22 cellular contexts compared by ENCODE assay signal in genomic region chr1:67955591-67955990, GRCh38.
DNase-seq lines count a peak whose midpoint lies in the region; ATAC-seq, FAIRE-seq and TF ChIP-seq lines count a peak whose summit lies in the region.
"Had no signal": no experiment of that assay in that cellular context is flagged by ENCODE, and none has a peak within 500 bp of the region (broad histone marks: within the 10 kb centered on the region; RNA-seq: fewer than 3 reads in every experiment).

No MANE protein-coding gene starts in this region.

- no peaks in the 10 kb centered on the region for H3K4me1 ChIP-seq in HEK293 (ENCODE audit: control insufficient read depth, insufficient read depth, low read length)
- H3K4me1 ChIP-seq in H1 (replicated peaks in 1 of 4; ENCODE audit: control insufficient read depth in 3 of 4, insufficient read depth in 4 of 4, low read length in 3 of 4) = no peaks in the 10 kb centered on the region
- H3K4me1 ChIP-seq: BLaER1 had no signal

- H4K5ac ChIP-seq in H1 (ENCODE audit: insufficient read length, low read depth, low read length) = no peak overlapping the region

- no peak for TF ChIP-seq POLR2A in H1 (IDR thresholded peaks at IDR 0.05; ENCODE audit: control extremely low read depth in 1 of 2, low read depth in 2 of 2, low read length in 2 of 2)

- H2AK5ac ChIP-seq in H1 (ENCODE audit: low read depth, low read length) = no peak overlapping the region

- no peak for TF ChIP-seq CTCF in HEK293 (tag by site-specific recombination; IDR thresholded peaks at IDR 0.05)
- no peak for TF ChIP-seq CTCF in H1 (IDR thresholded peaks at IDR 0.05; ENCODE audit: control extremely low read depth in 1 of 3, insufficient read depth in 1 of 3, low read depth in 1 of 3, low read length in 3 of 3)
- no peak for TF ChIP-seq CTCF in mesothelial cell of epicardium (IDR thresholded peaks at IDR 0.05; ENCODE audit: unreplicated experiment)

- 87% methylated on average over 2 of the region's 2 CpGs; no CpG with 5 or more reads in 1 of the 2 experiments for WGBS in H1 (ENCODE audit: extremely low coverage in 1 of 2, insufficient coverage in 1 of 2, insufficient read length in 1 of 2, insufficient replicate concordance in 2 of 2, low coverage in 1 of 2, low lambda C conversion rate in 2 of 2, missing lambda C conversion rate in 1 of 2), 2 experiments

- no peaks in the 10 kb centered on the region for H3K9me3 ChIP-seq in HEK293 (ENCODE audit: control insufficient read depth, insufficient read depth, low read depth, low read length)
- no peaks in the 10 kb centered on the region for H3K9me3 ChIP-seq in H1 (ENCODE audit: insufficient read depth in 2 of 2, low read depth in 1 of 2, low read length in 1 of 2)
- H3K9me3 ChIP-seq: A549, BLaER1 had no signal

- H2BK5ac ChIP-seq in H1 (ENCODE audit: low read depth, low read length) = no peak overlapping the region

- DNase-seq in DMS53 (lab: John Stamatoyannopoulos, UW) (peak; percentile 22), DMS53 treated with DMSO at 0.1 percent for 48 hours (lab: John Stamatoyannopoulos, UW; ENCODE audit: unreplicated experiment) (no peak), H1 (ENCODE audit: low read depth in 1 of 2, low spot score in 2 of 2) (no peak), mesothelial cell of epicardium (ENCODE audit: low spot score in 2 of 2, unreplicated experiment in 2 of 2) (no peak), AML-193 (lab: John Stamatoyannopoulos, UW) (no peak), medulla oblongata (ENCODE audit: extremely low spot score) (no peak)
- DNase-seq: CD4-positive, alpha-beta memory T cell; DMS 273 treated with DMSO at 0.1 percent for 48 hours; DMS79; GDM1; HFFc6 had no signal

- no peaks in the 10 kb centered on the region for H3K36me3 Mint-ChIP-seq in mesothelial cell of epicardium
- H3K36me3 Mint-ChIP-seq: CD14-positive monocyte; CD4-positive, alpha-beta memory T cell had no signal

- H3K4me3 Mint-ChIP-seq in mesothelial cell of epicardium = no peak overlapping the region
- H3K4me3 Mint-ChIP-seq: CD14-positive monocyte; CD4-positive, alpha-beta memory T cell; HFFc6 had no signal

- no peak overlapping the region for H2BK120ac ChIP-seq in H1 (replicated peaks; ENCODE audit: low read depth, low read length)

- CTCF ChIA-PET in HEK293 (lab: Yijun Ruan, JAX) (interaction anchor here (1.0 kb wide), 1 partner anchor 34 kb away, joined by 3 read pairs; no protein-coding TSS in a partner anchor), H1 (lab: Charles Lee; ENCODE audit: partially characterized antibody) (interaction anchor here (0.6 to 2.0 kb wide), 3 partner anchors 14 to 400 kb away, joined by 3 to 8 read pairs (median 3); no protein-coding TSS in a partner anchor)

- no peak overlapping the region for H3K4ac ChIP-seq in H1 (replicated peaks; ENCODE audit: insufficient read length, low read depth, low read length)

- no peak overlapping the region for H3K18ac ChIP-seq in H1 (ENCODE audit: extremely low read depth, low read length)

- H2BK20ac ChIP-seq in H1 (ENCODE audit: low read length) = no peak overlapping the region

- H3K14ac ChIP-seq in H1 (ENCODE audit: insufficient read length) = no peak overlapping the region

- H3K27ac ChIP-seq in HEK293 (ENCODE audit: extremely low read depth, low read depth, low read length) (no peak overlapping the region), H1 (ENCODE audit: low read depth, low read length) (no peak overlapping the region)
- H3K27ac ChIP-seq: 22Rv1, BLaER1, GM23248 had no signal

- H3K4me1 Mint-ChIP-seq in mesothelial cell of epicardium = peaks cover 25% of the 10 kb centered on the region
- H3K4me1 Mint-ChIP-seq: CD14-positive monocyte; CD4-positive, alpha-beta memory T cell had no signal

- TF ChIP-seq RAD21 in H1 (IDR thresholded peaks at IDR 0.05 in 1 of 2, conservative IDR thresholded peaks at IDR 0.05 in 1 of 2; ENCODE audit: low read depth in 2 of 2, low read length in 2 of 2) = no peak

- H2AFZ ChIP-seq in H1 (ENCODE audit: low read length) = no peak overlapping the region
- H2AFZ ChIP-seq: GM23248 had no signal

- H3K27me3 ChIP-seq in H1 (replicated peaks in 1 of 4; ENCODE audit: control insufficient read depth in 3 of 4, extremely low read depth in 1 of 4, insufficient read depth in 3 of 4, low read length in 3 of 4) = no peaks in the 10 kb centered on the region
- H3K27me3 ChIP-seq: BLaER1 had no signal

- H3K4me2 ChIP-seq in H1 (ENCODE audit: insufficient read depth in 1 of 2, low read depth in 2 of 2, low read length in 2 of 2) = no peak overlapping the region
- H3K4me2 ChIP-seq: A549, BLaER1 had no signal

- no peak overlapping the region for H4K91ac ChIP-seq in H1 (replicated peaks; ENCODE audit: insufficient read length, low read length)

- H3K23ac ChIP-seq in H1 (ENCODE audit: insufficient read length) = no peak overlapping the region

- H3K36me3 ChIP-seq in HEK293 (ENCODE audit: control insufficient read depth in 2 of 2, insufficient read depth in 1 of 2, low read length in 2 of 2) (no peaks in the 10 kb centered on the region), H1 (ENCODE audit: control insufficient read depth in 2 of 4, insufficient read depth in 4 of 4, low read length in 3 of 4) (no peaks in the 10 kb centered on the region)
- H3K36me3 ChIP-seq: BLaER1 had no signal

- POLR2A ChIA-PET in HEK293 (lab: Yijun Ruan, JAX) = no interaction called here
- POLR2A ChIA-PET in H1 (lab: Charles Lee; ENCODE audit: partially characterized antibody) = no interaction called here

- H3K23me2 ChIP-seq in H1 (ENCODE audit: low read depth, low read length) = no peaks in the 10 kb centered on the region

- no peaks in the 10 kb centered on the region for H3K79me2 ChIP-seq in H1 (ENCODE audit: control insufficient read depth in 1 of 2, insufficient read depth in 2 of 2, low read length in 2 of 2)

- no peak for TF ChIP-seq EP300 in H1 (IDR thresholded peaks at IDR 0.05; ENCODE audit: borderline replicate concordance in 1 of 2, low read depth in 2 of 2, low read length in 2 of 2)

- no peak overlapping the region for H2BK15ac ChIP-seq in H1 (ENCODE audit: low read length)

- H3K9me3 Mint-ChIP-seq in mesothelial cell of epicardium = no peaks in the 10 kb centered on the region
- H3K9me3 Mint-ChIP-seq: HFFc6 had no signal

- H3K56ac ChIP-seq in H1 (replicated peaks; ENCODE audit: insufficient read length, low read depth, low read length) = peak overlapping the region; percentile 2

- peak overlapping the region; percentile 40 for H3K27ac Mint-ChIP-seq in mesothelial cell of epicardium
- H3K27ac Mint-ChIP-seq: CD4-positive, alpha-beta memory T cell; HFFc6 had no signal

- no peak for FAIRE-seq in H1 (lab: Jason Lieb, UNC)
- FAIRE-seq: A549, GM12892, GM18507, H54, HepG2 had no signal

- H2BK12ac ChIP-seq in H1 (ENCODE audit: low read depth, low read length) = no peak overlapping the region

- no peak for ATAC-seq in activated CD4-positive, CD25-positive, alpha-beta regulatory T cell treated with anti-CD3 and anti-CD28 coated beads, Interleukin-2, amount 50 U/mL, for 24 hours
- ATAC-seq: A549, HepG2 had no signal

- H3K79me1 ChIP-seq in H1 (ENCODE audit: low read depth, low read length) = no peaks in the 10 kb centered on the region

- no peak overlapping the region for H4K8ac ChIP-seq in H1 (ENCODE audit: extremely low read depth, insufficient read depth, low read length)

- no peaks in the 10 kb centered on the region for H3K27me3 Mint-ChIP-seq in mesothelial cell of epicardium (ENCODE audit: low read depth)

- no peak overlapping the region for H3K4me3 ChIP-seq in HEK293 (ENCODE audit: low read depth, low read length)
- no peak overlapping the region for H3K4me3 ChIP-seq in H1 (ENCODE audit: extremely low read depth in 1 of 4, insufficient read depth in 2 of 4, low read depth in 3 of 4, low read length in 4 of 4)
- H3K4me3 ChIP-seq: A549, BLaER1, GM23248 had no signal

- H4K20me1 ChIP-seq in H1 (replicated peaks in 1 of 2; ENCODE audit: control insufficient read depth in 1 of 2, insufficient read depth in 2 of 2, low read length in 2 of 2) = no peaks in the 10 kb centered on the region
- H4K20me1 ChIP-seq: BLaER1 had no signal

- no peak overlapping the region for H3K9ac ChIP-seq in H1 (replicated peaks in 1 of 4; ENCODE audit: extremely low read depth in 1 of 4, low read depth in 3 of 4, low read length in 3 of 4)
- H3K9ac ChIP-seq: BLaER1, GM23248 had no signal

TF ChIP-seq in HEK293, 187 proteins besides CTCF, POLR2A, EP300 and RAD21:
- TF ChIP-seq SCRT2 (tag by site-specific recombination; IDR thresholded peaks at IDR 0.05) (no peak), ZFP69B (tag by site-specific recombination; IDR thresholded peaks at IDR 0.05) (no peak), ZNF677 (tag by site-specific recombination; IDR thresholded peaks at IDR 0.05) (0 out of 2 replicates have a peak, but pooled peaks have one; percentile 14)
TF ChIP-seq in HEK293: peak in this region for 1.

TF ChIP-seq in H1, 55 proteins besides CTCF, POLR2A, EP300 and RAD21:
- TF ChIP-seq RFX5 (IDR thresholded peaks at IDR 0.05; ENCODE audit: borderline replicate concordance, low read depth, low read length) (no peak), SIX5 (IDR thresholded peaks at IDR 0.05; ENCODE audit: low read depth, low read length) (no peak), KDM5A (IDR thresholded peaks at IDR 0.05; ENCODE audit: low read length) (no peak), SIN3A (conservative IDR thresholded peaks at IDR 0.05 in 1 of 2, IDR thresholded peaks at IDR 0.05 in 1 of 2; ENCODE audit: low read depth in 1 of 2, low read length in 2 of 2) (no peak), POU5F1 (IDR thresholded peaks at IDR 0.05; ENCODE audit: low read depth, low read length) (no peak), YY1 (IDR thresholded peaks at IDR 0.05; ENCODE audit: low read depth, low read length) (no peak), PHF8 (conservative IDR thresholded peaks at IDR 0.05; ENCODE audit: low read depth, low read length) (no peak), SP4 (IDR thresholded peaks at IDR 0.05; ENCODE audit: low read length) (no peak), SIRT6 (IDR thresholded peaks at IDR 0.05; ENCODE audit: low read length) (no peak), HDAC6 (IDR thresholded peaks at IDR 0.05; ENCODE audit: low read depth, low read length) (no peak)
